Comparison of ENCODE assay signal across 8 cellular contexts in the genomic region with DNA sequence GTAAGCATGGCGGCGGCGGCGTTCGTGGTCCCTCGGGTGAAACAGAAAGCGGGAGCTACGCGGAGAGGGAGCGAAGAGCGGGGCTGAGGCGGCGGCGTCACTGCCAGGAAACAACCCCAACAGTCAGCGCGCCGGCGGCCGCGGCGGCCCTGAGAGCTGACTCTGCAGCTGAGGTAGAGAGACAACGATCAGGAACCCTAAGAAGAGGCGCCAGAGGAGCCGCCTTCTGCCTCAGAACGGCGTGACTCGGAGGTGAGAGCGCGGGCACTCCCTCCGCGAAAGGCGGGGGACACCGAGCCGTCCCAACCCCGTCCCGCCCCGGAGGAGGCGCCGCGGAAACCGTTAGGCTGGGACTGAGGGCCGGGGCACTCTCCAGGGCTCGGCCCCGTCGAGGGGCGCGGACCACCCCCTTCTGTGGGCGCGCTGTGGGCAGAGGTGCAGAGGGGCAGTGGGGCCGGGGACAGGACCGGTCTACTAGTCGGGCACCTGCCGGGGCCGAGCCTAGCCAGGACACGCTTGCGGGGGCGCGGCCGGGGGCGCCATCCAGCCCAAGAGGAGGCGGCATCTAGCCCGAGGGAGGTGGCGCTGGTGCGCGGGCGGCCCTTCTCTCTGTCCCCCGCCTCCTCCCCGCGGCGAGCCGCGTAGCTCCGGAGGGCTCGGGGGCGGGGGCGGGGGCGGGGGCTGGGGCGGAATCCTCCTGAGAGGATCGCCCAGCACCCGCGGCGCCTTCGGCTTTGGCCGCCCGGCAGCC. TPM values are rescaled to one million over a fixed set of nuclear protein-coding genes. Genes with fewer than 3 reads are reported as not detected.
DNase-seq lines count a peak whose midpoint lies in the region; ATAC-seq lines count a peak whose summit lies in the region.

No MANE protein-coding gene starts in this region.

- H3K79me2 ChIP-seq in mesendoderm (ENCODE audit: control insufficient read depth, insufficient read depth, low read length), result peaks cover 16% of the 10 kb centered on the region

- H3K9ac ChIP-seq in mesendoderm (ENCODE audit: low read length), result peak overlapping the region; percentile 90

- H2BK15ac ChIP-seq in mesendoderm (replicated peaks; ENCODE audit: low read depth), result no peak overlapping the region

- H3K23ac ChIP-seq in mesendoderm (ENCODE audit: low read length), result peak overlapping the region; percentile 19

- peak; percentile 60 for ATAC-seq in GM19455 (IDR thresholded peaks at IDR 0.05; ENCODE audit: unreplicated experiment)

- H3K56ac ChIP-seq in mesendoderm (ENCODE audit: low read length), result peak overlapping the region; percentile 98

- H3K27me3 ChIP-seq in effector memory CD4-positive, alpha-beta T cell (replicated peaks; ENCODE audit: control insufficient read depth, insufficient read depth, low read length, poor library complexity, severe bottlenecking), result no peaks in the 10 kb centered on the region
- H3K27me3 ChIP-seq in mesendoderm (ENCODE audit: insufficient read depth, low read length, poor library complexity), result no peaks in the 10 kb centered on the region

- H3K79me1 ChIP-seq in mesendoderm (ENCODE audit: low read length), result no peaks in the 10 kb centered on the region

- no peak overlapping the region for H4K5ac ChIP-seq in mesendoderm (ENCODE audit: low read length)

- H2BK120ac ChIP-seq in mesendoderm (ENCODE audit: low read depth, low read length), result peak overlapping the region; percentile 48

- H3K36me3 ChIP-seq in effector memory CD4-positive, alpha-beta T cell (ENCODE audit: control insufficient read depth, insufficient read depth, low read length), result no peaks in the 10 kb centered on the region
- H3K36me3 ChIP-seq in mesendoderm (ENCODE audit: control insufficient read depth, insufficient read depth, low read length), result no peaks in the 10 kb centered on the region

- H3K4ac ChIP-seq in mesendoderm (ENCODE audit: low read depth, low read length), result peak overlapping the region; percentile 88

- H3K27ac ChIP-seq in effector memory CD4-positive, alpha-beta T cell (ENCODE audit: insufficient read depth, low read length, poor library complexity, severe bottlenecking), result peak overlapping the region; percentile 94
- H3K27ac ChIP-seq in mesendoderm (ENCODE audit: low read depth, low read length), result peak overlapping the region; percentile 100

- H3K4me3 ChIP-seq in effector memory CD4-positive, alpha-beta T cell (ENCODE audit: insufficient read depth, low read depth, low read length, poor library complexity, severe bottlenecking), result peak overlapping the region; percentile 88
- peak overlapping the region; percentile 79 for H3K4me3 ChIP-seq in mesendoderm (ENCODE audit: low read length)

- DNase-seq in CMK (ENCODE audit: low read depth) (peak; percentile 26), HK-2 (ENCODE audit: unreplicated experiment) (peak; percentile 82), NK-92 (lab: John Stamatoyannopoulos, UW; ENCODE audit: unreplicated experiment) (peak; percentile 16), mesendoderm (peak; percentile 90)
- peak; percentile 71 for DNase-seq in activated CD8-positive, alpha-beta memory T cell treated with anti-CD3 and anti-CD28 coated beads for 4 hours (ENCODE audit: low read depth in 2 of 2)
- DNase-seq in effector memory CD4-positive, alpha-beta T cell, result peak; percentile 76 to 81 (median 78)
- peak; percentile 76 for DNase-seq in stimulated activated CD8-positive, alpha-beta memory T cell treated with anti-CD3 and anti-CD28 coated beads, Interleukin-12 subunit alpha, Interleukin-12 subunit beta, amount 100 ng/mL, for 4 hours (ENCODE audit: low read depth)

- no peak overlapping the region for H2AK5ac ChIP-seq in mesendoderm (ENCODE audit: low read length)

- no peak overlapping the region for H4K8ac ChIP-seq in mesendoderm (ENCODE audit: low read depth, low read length)

- peak overlapping the region; percentile 33 for H3K4me2 ChIP-seq in mesendoderm (ENCODE audit: low read length)

- no CpG with 5 or more reads among the region's 85 CpGs for WGBS in mesendoderm (ENCODE audit: extremely low coverage, insufficient coverage, low lambda C conversion rate)

- H3K9me3 ChIP-seq in effector memory CD4-positive, alpha-beta T cell (ENCODE audit: control insufficient read depth, low read length), result no peaks in the 10 kb centered on the region

- peaks cover 9% of the 10 kb centered on the region for H3K4me1 ChIP-seq in effector memory CD4-positive, alpha-beta T cell (ENCODE audit: control insufficient read depth, insufficient read depth, low read length, poor library complexity, severe bottlenecking)
- H3K4me1 ChIP-seq in mesendoderm (ENCODE audit: control insufficient read depth, low read depth, low read length), result peaks cover 3% of the 10 kb centered on the region

- peak overlapping the region; percentile 67 for H2BK5ac ChIP-seq in mesendoderm (ENCODE audit: low read length)

- peak overlapping the region; percentile 91 for H3K18ac ChIP-seq in mesendoderm (ENCODE audit: low read length)

RNA-seq across cellular contexts. Expression of gene FNDC3A, which starts 0.4 kb away (rescaled TPM):
- polyA plus RNA-seq in mesendoderm (2013, experiment 1 of 2), result 15.6 TPM
- 16.3 TPM for polyA plus RNA-seq in mesendoderm (2013, experiment 2 of 2)

Comparison
In these comparisons a context has a peak if more than half of its experiments do, and no peak if none do; other contexts are left out.
1. Peak in every context shown above with its lines: DNase-seq, ATAC-seq, H3K4me3 ChIP-seq and H3K27ac ChIP-seq.
2. DNase-seq: peak in every context shown above with its lines; median percentile 90 in mesendoderm; 82 in HK-2; 78 in effector memory CD4-positive, alpha-beta T cell; 76 in stimulated activated CD8-positive, alpha-beta memory T cell treated with anti-CD3 and anti-CD28 coated beads, Interleukin-12 subunit alpha, Interleukin-12 subunit beta, amount 100 ng/mL, for 4 hours; 71 in activated CD8-positive, alpha-beta memory T cell treated with anti-CD3 and anti-CD28 coated beads for 4 hours; 26 in CMK; 16 in NK-92.